In genomic region chr21:25385912-25386474, GRCh38 we compare ENCODE assay signal across 8 cellular contexts.
A peak's percentile ranks its signal among the peaks of the same experiment; 100 is the strongest.
DNase-seq lines count a peak whose midpoint lies in the region; TF ChIP-seq lines count a peak whose summit lies in the region.

No MANE protein-coding gene starts in this region.

- intact Hi-C loops in testis (cut with DNase I; ENCODE audit: low total_unique reads) = no loop called here

- H3K27me3 ChIP-seq in HL-60 (ENCODE audit: insufficient read depth, poor library complexity, severe bottlenecking) = no peaks in the 10 kb centered on the region
- no peaks in the 10 kb centered on the region for H3K27me3 ChIP-seq in brain microvascular endothelial cell (replicated peaks)
- H3K27me3 ChIP-seq in testis = no peaks in the 10 kb centered on the region

- H3K36me3 ChIP-seq in brain microvascular endothelial cell (replicated peaks) (no peaks in the 10 kb centered on the region), testis (ENCODE audit: low read depth, missing control alignments) (no peaks in the 10 kb centered on the region)

- H3K4me3 ChIP-seq in HL-60 (replicated peaks; ENCODE audit: insufficient read depth, low read length) = no peak overlapping the region
- no peak overlapping the region for H3K4me3 ChIP-seq in brain microvascular endothelial cell (ENCODE audit: low read depth, low read length)
- H3K4me3 ChIP-seq in testis = no peak overlapping the region

- no peak for TF ChIP-seq POLR2A in testis (IDR thresholded peaks at IDR 0.05)

- no peak overlapping the region for H3K27ac ChIP-seq in HL-60 (replicated peaks)
- H3K27ac ChIP-seq in brain microvascular endothelial cell = no peak overlapping the region
- no peak overlapping the region for H3K27ac ChIP-seq in testis

- in situ Hi-C loops in brain microvascular endothelial cell (cut with HindIII; ENCODE audit: low pct_ligation_motif_present, low sequenced_read_pairs) = no loop called here

- 11 to 17% methylated on average over 8 of the region's 8 CpGs for WGBS in testis, 2 donors

- TF ChIP-seq CTCF in HL-60 (IDR thresholded peaks at IDR 0.05; ENCODE audit: insufficient read depth, low read length) (peak; percentile 19), brain microvascular endothelial cell (IDR thresholded peaks at IDR 0.05; ENCODE audit: low read depth, low read length, missing control alignments) (peak; percentile 62), testis (IDR thresholded peaks at IDR 0.05) (peak; percentile 55 to 91 (median 62))

- peak; percentile 38 for DNase-seq in GF-D8 (lab: John Stamatoyannopoulos, UW)
- no peak for DNase-seq in HL-60 (ENCODE audit: low read depth in 1 of 2, low spot score in 1 of 2)
- DNase-seq in NCI-H748 (lab: John Stamatoyannopoulos, UW; ENCODE audit: unreplicated experiment) = peak; percentile 75
- DNase-seq in brain microvascular endothelial cell = no peak
- peak; percentile 53 for DNase-seq in iris pigment epithelial cell (ENCODE audit: low read depth)
- DNase-seq in testis = peak; percentile 20
- no peak for DNase-seq in 8988T
- DNase-seq in stimulated activated CD4-positive, alpha-beta T cell treated with anti-CD3 and anti-CD28 coated beads, Interleukin-2, amount 100 ng/mL, for 48 hours = no peak

- H3K9me3 ChIP-seq in testis = no peaks in the 10 kb centered on the region

- H3K4me1 ChIP-seq in testis = no peaks in the 10 kb centered on the region

Comparison
In these comparisons a context has a peak if more than half of its experiments do, and no peak if none do; other contexts are left out.
1. DNase-seq: peak in GF-D8 (single experiment), NCI-H748 (single experiment), iris pigment epithelial cell (single experiment) and testis (single experiment); none in HL-60 (0 of 2), brain microvascular endothelial cell (single experiment), 8988T (single experiment) and stimulated activated CD4-positive, alpha-beta T cell treated with anti-CD3 and anti-CD28 coated beads, Interleukin-2, amount 100 ng/mL, for 48 hours (0 of 2).
2. Peak in every context shown above with its lines, with median percentiles within 50 percentile points of each other: CTCF ChIP-seq.